8 cellular contexts compared by ENCODE assay signal in the genomic region with DNA sequence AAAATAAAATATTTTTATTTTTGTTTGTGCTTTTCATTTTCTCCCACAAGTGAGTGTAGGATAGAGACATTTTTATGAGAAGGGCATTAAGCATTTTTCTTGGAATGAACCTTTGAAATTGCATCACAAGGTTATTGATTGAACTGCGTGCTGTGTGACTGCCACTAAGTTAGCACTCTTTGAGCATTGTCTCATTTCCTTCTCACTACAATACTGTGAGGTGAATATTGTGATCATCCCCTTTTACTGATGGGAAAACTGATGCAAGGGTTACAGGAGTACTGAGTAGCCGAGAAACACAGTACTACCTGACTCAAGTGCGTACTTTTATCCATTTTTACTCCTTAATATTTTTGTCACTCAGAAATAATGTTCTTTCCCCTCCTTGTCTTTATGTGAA. TPM values are rescaled to one million over a fixed set of nuclear protein-coding genes. Genes with fewer than 3 reads are reported as not detected.
A peak's percentile ranks its signal among the peaks of the same experiment; 100 is the strongest.
DNase-seq lines count a peak whose midpoint lies in the region; ATAC-seq and TF ChIP-seq lines count a peak whose summit lies in the region.

No MANE protein-coding gene starts in this region.

- DNase-seq in WTC11 (ENCODE audit: low spot score) (no peak), fibroblast of the aortic adventitia (ENCODE audit: low read depth) (peak; percentile 7), retinal pigment epithelial cell (ENCODE audit: low read depth) (no peak), left colon (no peak), AML-193 (lab: John Stamatoyannopoulos, UW) (no peak), AG08395 (ENCODE audit: low spot score) (no peak), RWPE1 (ENCODE audit: low spot score) (no peak)

- no peaks in the 10 kb centered on the region for H4K20me1 ChIP-seq in DOHH2 (ENCODE audit: control insufficient read depth, insufficient read depth, low read depth, low read length)

- intact Hi-C loops in left colon (cut with DNase I, micrococcal nuclease): no loop called here

- H3K27me3 ChIP-seq in DOHH2 (ENCODE audit: control insufficient read depth, low read length): no peaks in the 10 kb centered on the region

- H3K9me2 ChIP-seq in DOHH2 (replicated peaks; ENCODE audit: control insufficient read depth, low read length): no peaks in the 10 kb centered on the region

- H3K4me1 Mint-ChIP-seq in WTC11: peaks cover 20% of the 10 kb centered on the region

- peaks cover 4% of the 10 kb centered on the region for H3K27me3 Mint-ChIP-seq in WTC11 (ENCODE audit: low read depth)

- H3K79me2 ChIP-seq in DOHH2 (ENCODE audit: control insufficient read depth, low read length): no peaks in the 10 kb centered on the region

- H3K4me2 ChIP-seq in DOHH2 (ENCODE audit: low read length): peak overlapping the region; percentile 22

- H3K27ac ChIP-seq in DOHH2 (ENCODE audit: low read depth, low read length) (no peak overlapping the region), RWPE1 (no peak overlapping the region)

- 0 out of 2 replicates have a peak overlapping the region, but pooled peaks have one; percentile 14 for H3K4me3 Mint-ChIP-seq in WTC11

- no peaks in the 10 kb centered on the region for H3K9me3 ChIP-seq in DOHH2 (ENCODE audit: control insufficient read depth, insufficient read depth, low read length)

- 0 out of 2 replicates have a peak overlapping the region, but pooled peaks have one; percentile 64 for H3K27ac Mint-ChIP-seq in WTC11

- ATAC-seq in WTC11: no peak
- no peak for ATAC-seq in left colon

- TF ChIP-seq CTCF in DOHH2 (IDR thresholded peaks at IDR 0.05; ENCODE audit: low read depth, low read length, poor library complexity, severe bottlenecking): no peak
- no peak for TF ChIP-seq CTCF in WTC11 (IDR thresholded peaks at IDR 0.05)
- TF ChIP-seq CTCF in fibroblast of the aortic adventitia (IDR thresholded peaks at IDR 0.05; ENCODE audit: insufficient read depth, low read length): no peak
- TF ChIP-seq CTCF in retinal pigment epithelial cell (conservative IDR thresholded peaks at IDR 0.05; ENCODE audit: low read depth, low read length): no peak
- no peak for TF ChIP-seq CTCF in RWPE1 (conservative IDR thresholded peaks at IDR 0.05; ENCODE audit: low read depth)

- no peaks in the 10 kb centered on the region for H3K36me3 ChIP-seq in DOHH2 (ENCODE audit: control insufficient read depth, low read length)

- POLR2A ChIA-PET in WTC11 (lab: Charles Lee): no interaction called here
- POLR2A ChIA-PET in RWPE1 (lab: Yijun Ruan, JAX; ENCODE audit: low non-redundant PET): no interaction called here

- CTCF ChIA-PET in WTC11 (lab: Charles Lee) (no interaction called here), RWPE1 (lab: Yijun Ruan, JAX) (interaction anchor here (0.7 kb wide), 1 partner anchor 31 kb away, joined by 7 read pairs; no protein-coding TSS in a partner anchor)

- H3K9me3 Mint-ChIP-seq in WTC11: no peaks in the 10 kb centered on the region

- H3K4me3 ChIP-seq in DOHH2 (ENCODE audit: low read length) (no peak overlapping the region), fibroblast of the aortic adventitia (ENCODE audit: low read depth, low read length) (peak overlapping the region; percentile 94), retinal pigment epithelial cell (ENCODE audit: low read length) (peak overlapping the region; percentile 92)

- no peaks in the 10 kb centered on the region for H3K36me3 Mint-ChIP-seq in WTC11

- H3K4me1 ChIP-seq in DOHH2 (ENCODE audit: control insufficient read depth, low read length): peaks cover 27% of the 10 kb centered on the region

- peaks cover 3% of the 10 kb centered on the region; the same call in 1 of the 2 replicates for H3F3A ChIP-seq in DOHH2 (ENCODE audit: control insufficient read depth, insufficient read depth)

TF ChIP-seq in WTC11, 78 proteins besides CTCF, POLR2A, EP300 and RAD21:
- TF ChIP-seq FOXP1 (CRISPR knock-in tag; IDR thresholded peaks at IDR 0.05; ENCODE audit: borderline replicate concordance) (no peak), GABPB1 (CRISPR knock-in tag; IDR thresholded peaks at IDR 0.05) (0 out of 2 replicates have a peak, but pooled peaks have one; percentile 37)

RNA-seq across cellular contexts. Expression of gene NBEAL1, which starts 2.0 kb away (rescaled TPM):
- total RNA-seq in WTC11 (2021): 7.7 to 10.5 TPM (median 8.5 TPM) in 3 replicates
- total RNA-seq in fibroblast of the aortic adventitia (ENCODE audit: low replicate concordance): 38.3 and 48.9 TPM in 2 replicates
- 10 to 100 TPM; 87.6 to 89.1 TPM for total RNA-seq in left colon
